ENCODE assay signal across 10 cellular contexts in the genomic region with DNA sequence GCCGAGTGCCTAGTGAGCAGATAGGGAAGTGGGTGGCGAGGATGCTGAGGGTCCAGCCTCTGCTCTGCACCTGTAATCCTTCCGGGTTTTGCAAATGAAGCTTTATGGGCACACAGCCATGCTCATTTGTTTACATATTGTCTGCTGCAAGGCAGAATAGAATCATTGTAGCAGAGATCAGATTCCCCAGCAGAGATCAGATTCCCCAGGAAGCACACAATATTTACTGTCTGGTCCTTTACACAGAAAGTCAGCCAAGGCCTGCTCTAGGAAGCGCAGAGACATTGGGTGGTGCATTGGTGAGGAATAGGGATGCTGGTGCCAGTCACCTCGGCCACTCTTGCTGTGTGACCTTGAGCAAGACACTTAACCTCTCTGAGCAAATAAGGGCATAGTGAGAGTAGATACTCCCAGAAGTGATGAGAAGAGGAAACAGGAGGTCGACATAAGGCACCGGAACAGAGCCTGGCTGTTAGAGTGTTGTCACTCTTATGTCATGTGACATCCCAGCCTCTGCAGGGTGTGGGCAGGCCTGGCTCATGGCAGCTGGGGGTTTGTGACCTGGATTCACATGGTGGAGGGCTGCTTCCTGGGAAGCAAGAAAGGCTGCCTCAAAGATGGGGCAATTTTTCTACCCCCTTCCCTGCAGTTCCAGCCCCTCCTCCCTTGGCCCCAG. TPM values are rescaled to one million over a fixed set of nuclear protein-coding genes. Genes with fewer than 3 reads are reported as not detected.
DNase-seq lines count a peak whose midpoint lies in the region; ATAC-seq and TF ChIP-seq lines count a peak whose summit lies in the region.
"Had no signal": no experiment of that assay in that cellular context is flagged by ENCODE, and none has a peak within 500 bp of the region (broad histone marks: within the 10 kb centered on the region; RNA-seq: fewer than 3 reads in every experiment).

No MANE protein-coding gene starts in this region.

- H3K36me3 ChIP-seq in BLaER1 treated with 17β-estradiol and CSF1 and Interleukin-3, amounts not matched to agents 10 nM and 100 nM = peaks cover 0 to 58% (median 24%) of the 10 kb centered on the region in 11 experiments; a peak in 18 of 22 replicates

- TF ChIP-seq RAD21 in Ishikawa (IDR thresholded peaks at IDR 0.05; ENCODE audit: low read depth) = no peak

- peaks cover 13% of the 10 kb centered on the region for H3K27me3 Mint-ChIP-seq in glutamatergic neuron (ENCODE audit: unreplicated experiment)

- no peaks in the 10 kb centered on the region for H3K36me3 Mint-ChIP-seq in glutamatergic neuron (ENCODE audit: unreplicated experiment)

- H4K20me1 ChIP-seq in BLaER1 treated with 17β-estradiol and CSF1 and Interleukin-3, amounts not matched to agents 10 nM and 100 nM = peaks cover 77 to 100% (median 96%) of the 10 kb centered on the region in 11 experiments

- H3K27ac ChIP-seq in BLaER1 treated with 17β-estradiol and CSF1 and Interleukin-3, amounts not matched to agents 10 nM and 100 nM = peak overlapping the region in 7 of 11 experiments; percentile 8 to 52 (median 23); a peak in 9 of 22 replicates

- peak overlapping the region in 8 of 11 experiments; percentile 9 to 55 (median 30); a peak in 11 of 22 replicates for H3K4me2 ChIP-seq in BLaER1 treated with 17β-estradiol and CSF1 and Interleukin-3, amounts not matched to agents 10 nM and 100 nM

- no peak overlapping the region for H3K4me3 ChIP-seq in BLaER1 treated with 17β-estradiol and CSF1 and Interleukin-3, amounts not matched to agents 10 nM and 100 nM
- H3K4me3 ChIP-seq: skin epidermis had no signal

- H3K4me1 Mint-ChIP-seq in glutamatergic neuron (ENCODE audit: low read depth, unreplicated experiment) = peaks cover 33% of the 10 kb centered on the region

- peaks cover 14 to 34% (median 26%) of the 10 kb centered on the region in 10 experiments; a peak in 19 of 20 replicates for H3K4me1 ChIP-seq in BLaER1 treated with 17β-estradiol and CSF1 and Interleukin-3, amounts not matched to agents 10 nM and 100 nM

- no peak for TF ChIP-seq CTCF in glutamatergic neuron (IDR thresholded peaks at IDR 0.05; ENCODE audit: partially characterized antibody, unreplicated experiment)

- H3K9me3 Mint-ChIP-seq in glutamatergic neuron (ENCODE audit: unreplicated experiment) = peaks cover 9% of the 10 kb centered on the region

- H3K9ac ChIP-seq in BLaER1 treated with 17β-estradiol and CSF1 and Interleukin-3, amounts not matched to agents 10 nM and 100 nM = peak overlapping the region in 3 of 11 experiments; percentile 5 to 28 (median 26); a peak in 3 of 22 replicates

- H3K4me3 Mint-ChIP-seq in glutamatergic neuron (ENCODE audit: unreplicated experiment) = peak overlapping the region; percentile 49

- H3K27ac Mint-ChIP-seq in glutamatergic neuron (ENCODE audit: unreplicated experiment) = peak overlapping the region; percentile 86

- DNase-seq in OCI-M1 (lab: John Stamatoyannopoulos, UW) = peak; percentile 55
- no peak for DNase-seq in glutamatergic neuron
- DNase-seq in SK-N-DZ (ENCODE audit: low spot score) = no peak
- no peak for DNase-seq in activated gamma-delta T cell (lab: John Stamatoyannopoulos, UW)
- DNase-seq in NCI-H2227 treated with DMSO at 0.1 percent for 48 hours (lab: John Stamatoyannopoulos, UW) = no peak
- DNase-seq: activated CD8-positive, alpha-beta memory T cell treated with anti-CD3 and anti-CD28 coated beads, Interleukin-2, amount 50 U/mL, for 48 hours had no signal

- no peak for TF ChIP-seq EP300 in Ishikawa (IDR thresholded peaks at IDR 0.05; ENCODE audit: borderline replicate concordance)

- no peaks in the 10 kb centered on the region for H3K27me3 ChIP-seq in BLaER1 treated with 17β-estradiol and CSF1 and Interleukin-3, amounts not matched to agents 10 nM and 100 nM

- peaks cover 0 to 11% (median 8%) of the 10 kb centered on the region in 11 experiments; a peak in 12 of 22 replicates for H3K9me3 ChIP-seq in BLaER1 treated with 17β-estradiol and CSF1 and Interleukin-3, amounts not matched to agents 10 nM and 100 nM (replicated peaks in 1 of 11)

- no peak for ATAC-seq in GM18520 (IDR thresholded peaks at IDR 0.05; ENCODE audit: unreplicated experiment)

TF ChIP-seq in Ishikawa, 13 proteins besides CTCF, POLR2A, EP300 and RAD21:
- TF ChIP-seq TCF12 (IDR thresholded peaks at IDR 0.05; ENCODE audit: low read depth) = no peak
- TF ChIP-seq, protein P1, sequence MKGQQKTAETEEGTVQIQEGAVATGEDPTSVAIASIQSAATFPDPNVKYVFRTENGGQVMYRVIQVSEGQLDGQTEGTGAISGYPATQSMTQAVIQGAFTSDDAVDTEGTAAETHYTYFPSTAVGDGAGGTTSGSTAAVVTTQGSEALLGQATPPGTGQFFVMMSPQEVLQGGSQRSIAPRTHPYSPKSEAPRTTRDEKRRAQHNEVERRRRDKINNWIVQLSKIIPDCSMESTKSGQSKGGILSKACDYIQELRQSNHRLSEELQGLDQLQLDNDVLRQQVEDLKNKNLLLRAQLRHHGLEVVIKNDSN (IDR thresholded peaks at IDR 0.05) = peak; percentile 38

RNA-seq across cellular contexts. Expression of a gene that starts 25.6 kb away (rescaled TPM):
- 133 TPM for total RNA-seq in glutamatergic neuron (ENCODE audit: unreplicated experiment)
- polyA plus RNA-seq in SK-N-DZ (2014; cell fraction: cytosol; rRNA removed) = 50.2 and 62.8 TPM in 2 replicates
- 30.4 and 32.0 TPM in 2 replicates for polyA plus RNA-seq in SK-N-DZ (2014; cell fraction: nucleus; rRNA removed)

RNA-seq across cellular contexts. Expression of a gene that starts 31.4 kb away (rescaled TPM):
- total RNA-seq in glutamatergic neuron (ENCODE audit: unreplicated experiment) = 47.2 TPM
- polyA plus RNA-seq in SK-N-DZ (2014; cell fraction: cytosol; rRNA removed) = 30.9 and 33.4 TPM in 2 replicates
- polyA plus RNA-seq in SK-N-DZ (2014; cell fraction: nucleus; rRNA removed) = 53.7 and 57.2 TPM in 2 replicates

RNA-seq across cellular contexts. Expression of a gene that starts 31.6 kb away (rescaled TPM):
- total RNA-seq in glutamatergic neuron (ENCODE audit: unreplicated experiment) = 31.8 TPM
- polyA plus RNA-seq in SK-N-DZ (2014; cell fraction: cytosol; rRNA removed) = 44.8 and 53.6 TPM in 2 replicates
- 29.8 and 30.4 TPM in 2 replicates for polyA plus RNA-seq in SK-N-DZ (2014; cell fraction: nucleus; rRNA removed)

RNA-seq across cellular contexts. Expression of a gene that starts 48.8 kb away (rescaled TPM):
- total RNA-seq in glutamatergic neuron (ENCODE audit: unreplicated experiment) = 0.44 TPM
- polyA plus RNA-seq in SK-N-DZ (2014; cell fraction: cytosol; rRNA removed) = 0.21 TPM in 1 of 2 replicates, not detected in the other
- polyA plus RNA-seq in SK-N-DZ (2014; cell fraction: nucleus; rRNA removed) = not detected in 2 replicates
